In the genomic region with DNA sequence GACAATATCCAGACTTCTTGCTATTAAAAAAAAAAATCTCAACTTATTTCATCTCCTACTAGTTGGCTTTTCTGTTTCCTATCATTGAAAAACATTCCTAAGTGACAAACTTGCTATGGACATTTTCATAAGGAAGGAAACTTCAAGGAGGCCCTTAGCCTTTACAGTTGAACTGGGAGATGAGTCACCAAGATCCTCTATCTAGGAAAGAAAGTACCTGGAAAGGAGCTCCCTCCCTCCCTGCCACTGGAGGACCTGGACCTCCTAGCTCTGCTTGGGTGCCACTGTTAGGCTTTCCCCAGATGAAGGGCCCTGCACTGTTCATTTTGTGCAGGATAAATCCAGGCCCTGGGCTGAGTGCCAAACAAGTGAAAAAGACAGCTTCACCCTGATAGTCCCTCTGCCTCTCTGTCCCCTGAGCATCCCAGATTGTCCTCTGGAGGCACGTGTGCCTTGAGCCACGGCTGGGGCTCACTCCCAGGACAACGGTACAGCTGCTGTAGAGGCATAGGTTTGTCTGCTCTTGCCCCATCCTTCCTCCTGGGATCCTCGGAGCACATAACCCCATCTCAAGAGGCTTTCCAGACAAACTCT, we compare ENCODE assay signal across 25 cellular contexts. TPM values are rescaled to one million over a fixed set of nuclear protein-coding genes. Genes with fewer than 3 reads are reported as not detected.
DNase-seq lines count a peak whose midpoint lies in the region; ATAC-seq and TF ChIP-seq lines count a peak whose summit lies in the region.
"Had no signal": no experiment of that assay in that cellular context is flagged by ENCODE, and none has a peak within 500 bp of the region (broad histone marks: within the 10 kb centered on the region; RNA-seq: fewer than 3 reads in every experiment).

No MANE protein-coding gene starts in this region.

- no peaks in the 10 kb centered on the region for H3K79me2 ChIP-seq in SK-N-SH (ENCODE audit: insufficient read depth)
- no peaks in the 10 kb centered on the region for H3K79me2 ChIP-seq in hepatocyte

- H3K4me2 ChIP-seq in SK-N-SH (no peak overlapping the region), hepatocyte (no peak overlapping the region)

- CTCF ChIA-PET in HEK293 (lab: Yijun Ruan, JAX) (interaction anchor here (0.7 to 1.0 kb wide), 2 partner anchors 96 to 106 kb away, joined by 4 to 7 read pairs; no protein-coding TSS in a partner anchor), SK-N-SH (lab: Yijun Ruan, JAX) (interaction anchor here (0.7 to 1.6 kb wide), 4 partner anchors 11 to 864 kb away, joined by 3 to 8 read pairs (median 4); no protein-coding TSS in a partner anchor)

- H3K9me3 ChIP-seq in BE2C, result no peaks in the 10 kb centered on the region
- no peaks in the 10 kb centered on the region for H3K9me3 ChIP-seq in HEK293 (ENCODE audit: control insufficient read depth, insufficient read depth, low read depth, low read length)
- H3K9me3 ChIP-seq in SK-N-SH, result no peaks in the 10 kb centered on the region
- H3K9me3 ChIP-seq in hepatocyte (ENCODE audit: low read depth), result no peaks in the 10 kb centered on the region
- H3K9me3 ChIP-seq: heart left ventricle had no signal

- TF ChIP-seq CTCF in BE2C (IDR thresholded peaks at IDR 0.05; ENCODE audit: low read depth, low read length) (no peak), HEK293 (tag by site-specific recombination; IDR thresholded peaks at IDR 0.05) (no peak), SK-N-SH (IDR thresholded peaks at IDR 0.05) (no peak), hepatocyte (IDR thresholded peaks at IDR 0.05; ENCODE audit: poor library complexity) (no peak)

- no peak for TF ChIP-seq EP300 in SK-N-SH (IDR thresholded peaks at IDR 0.05; ENCODE audit: borderline replicate concordance in 1 of 2, low read depth in 1 of 2, low read length in 1 of 2)

- no peaks in the 10 kb centered on the region for H3F3A ChIP-seq in SK-N-SH (replicated peaks; ENCODE audit: insufficient read depth)

- H3K27ac ChIP-seq in HEK293 (ENCODE audit: extremely low read depth, low read depth, low read length), result no peak overlapping the region
- no peak overlapping the region for H3K27ac ChIP-seq in SK-N-SH (ENCODE audit: low read depth in 2 of 2, low read length in 1 of 2)
- no peak overlapping the region for H3K27ac ChIP-seq in hepatocyte
- H3K27ac ChIP-seq: foreskin keratinocyte, heart left ventricle had no signal

- H2AFZ ChIP-seq in SK-N-SH (ENCODE audit: low read depth) (no peak overlapping the region), hepatocyte (no peak overlapping the region)

- no peaks in the 10 kb centered on the region for H4K20me1 ChIP-seq in SK-N-SH (ENCODE audit: insufficient read depth)
- no peaks in the 10 kb centered on the region for H4K20me1 ChIP-seq in hepatocyte (ENCODE audit: insufficient read depth, poor library complexity, severe bottlenecking)

- no peaks in the 10 kb centered on the region for H3K9me2 ChIP-seq in SK-N-SH
- H3K9me2 ChIP-seq in hepatocyte (replicated peaks; ENCODE audit: insufficient read depth), result no peaks in the 10 kb centered on the region

- no peak overlapping the region for H3K9ac ChIP-seq in SK-N-SH

- WGBS in SK-N-SH (ENCODE audit: low lambda C conversion rate), result 19% methylated on average over 4 of the region's 4 CpGs
- 42% methylated on average over 4 of the region's 4 CpGs for WGBS in hepatocyte (ENCODE audit: low lambda C conversion rate, missing lambda C conversion rate)

- DNase-seq in BE2C, result peak; percentile 59
- DNase-seq in SK-N-SH, result peak; percentile 55
- peak; percentile 45 for DNase-seq in hepatocyte (ENCODE audit: low spot score)
- no peak for DNase-seq in DMS 273 treated with DMSO at 0.1 percent for 48 hours (lab: John Stamatoyannopoulos, UW)
- no peak for DNase-seq in medulla oblongata (ENCODE audit: extremely low spot score)
- DNase-seq in epidermal melanocyte (ENCODE audit: insufficient read length, low spot score), result no peak
- DNase-seq: ACHN; activated CD4-positive, alpha-beta T cell treated with anti-CD3 and anti-CD28 coated beads, Interleukin-2, amount 50 U/mL, for 48 hours; activated naive CD4-positive, alpha-beta T cell treated with anti-CD3 and anti-CD28 coated beads, Interleukin-2, amount 50 U/mL, for 16 hours; effector CD8-positive, alpha-beta T cell; foreskin keratinocyte; GDM1; kidney glomerular epithelial cell; NCI-H1092; NCI-H187; NCI-H2227 treated with DMSO at 0.1 percent for 48 hours; NK-92 treated with Interleukin-12 subunit alpha and Interleukin-12 subunit beta, amount 100 ng/mL, for 24 hours; SIG-M5; stimulated activated CD4-positive, alpha-beta T cell treated with anti-CD3 and anti-CD28 coated beads, Interleukin-4, amount 100 ng/mL, for 4 hours; substantia nigra had no signal

- no peaks in the 10 kb centered on the region for H3K27me3 ChIP-seq in BE2C
- peaks cover 4% of the 10 kb centered on the region; the same call in 1 of the 2 replicates for H3K27me3 ChIP-seq in SK-N-SH (ENCODE audit: insufficient read depth)
- H3K27me3 ChIP-seq in hepatocyte, result no peaks in the 10 kb centered on the region
- H3K27me3 ChIP-seq: heart left ventricle had no signal

- POLR2A ChIA-PET in HEK293 (lab: Yijun Ruan, JAX), result no interaction called here
- POLR2A ChIA-PET in SK-N-SH (lab: Yijun Ruan, JAX), result interaction anchor here (0.5 to 1.1 kb wide), 2 partner anchors 14 to 148 kb away, joined by 3 read pairs; no protein-coding TSS in a partner anchor

- no peak for ATAC-seq in GM21737 (IDR thresholded peaks at IDR 0.05; ENCODE audit: unreplicated experiment)
- ATAC-seq: foreskin keratinocyte; heart left ventricle; sciatic nerve; stimulated activated memory B cell treated with anti-CD40 and anti-IgM and Interleukin-4, amounts not matched to agents 10 μg/mL and 1 μg/mL and 100 μg/mL, for 72 hours had no signal

- H3K4me1 ChIP-seq in BE2C (no peaks in the 10 kb centered on the region; the same call in 1 of the 2 replicates), HEK293 (ENCODE audit: control insufficient read depth, insufficient read depth, low read length) (peaks cover 5% of the 10 kb centered on the region; the same call in 1 of the 2 replicates), SK-N-SH (ENCODE audit: control insufficient read depth in 1 of 2, insufficient read depth in 2 of 2, low read depth in 1 of 2, low read length in 1 of 2) (peaks cover 0 to 5% of the 10 kb centered on the region in 2 experiments; a peak in 1 of 4 replicates), hepatocyte (ENCODE audit: insufficient read depth) (no peaks in the 10 kb centered on the region)
- H3K4me1 ChIP-seq: foreskin keratinocyte had no signal

- TF ChIP-seq RAD21 in SK-N-SH (IDR thresholded peaks at IDR 0.05; ENCODE audit: low read length), result no peak

- H3K4me3 ChIP-seq in BE2C (ENCODE audit: low read depth, low read length) (no peak overlapping the region), HEK293 (ENCODE audit: low read depth, low read length) (no peak overlapping the region), SK-N-SH (ENCODE audit: low read depth in 2 of 2, low read length in 1 of 2) (no peak overlapping the region), hepatocyte (no peak overlapping the region)
- H3K4me3 ChIP-seq: heart left ventricle had no signal

- no peaks in the 10 kb centered on the region for H3K36me3 ChIP-seq in BE2C
- H3K36me3 ChIP-seq in HEK293 (ENCODE audit: control insufficient read depth in 2 of 2, insufficient read depth in 1 of 2, low read length in 2 of 2), result no peaks in the 10 kb centered on the region
- no peaks in the 10 kb centered on the region for H3K36me3 ChIP-seq in SK-N-SH (replicated peaks in 1 of 2; ENCODE audit: control insufficient read depth in 1 of 2, insufficient read depth in 2 of 2, low read length in 1 of 2)
- H3K36me3 ChIP-seq in hepatocyte (replicated peaks; ENCODE audit: insufficient read depth, low read depth), result no peaks in the 10 kb centered on the region
- H3K36me3 ChIP-seq: heart left ventricle had no signal

TF ChIP-seq in HEK293, 187 proteins besides CTCF, POLR2A, EP300 and RAD21 (continues in another document):
- TF ChIP-seq, protein P1, sequence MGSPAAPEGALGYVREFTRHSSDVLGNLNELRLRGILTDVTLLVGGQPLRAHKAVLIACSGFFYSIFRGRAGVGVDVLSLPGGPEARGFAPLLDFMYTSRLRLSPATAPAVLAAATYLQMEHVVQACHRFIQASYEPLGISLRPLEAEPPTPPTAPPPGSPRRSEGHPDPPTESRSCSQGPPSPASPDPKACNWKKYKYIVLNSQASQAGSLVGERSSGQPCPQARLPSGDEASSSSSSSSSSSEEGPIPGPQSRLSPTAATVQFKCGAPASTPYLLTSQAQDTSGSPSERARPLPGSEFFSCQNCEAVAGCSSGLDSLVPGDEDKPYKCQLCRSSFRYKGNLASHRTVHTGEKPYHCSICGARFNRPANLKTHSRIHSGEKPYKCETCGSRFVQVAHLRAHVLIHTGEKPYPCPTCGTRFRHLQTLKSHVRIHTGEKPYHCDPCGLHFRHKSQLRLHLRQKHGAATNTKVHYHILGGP (tag by site-specific recombination; IDR thresholded peaks at IDR 0.05), result peak; percentile 94
- TF ChIP-seq FEZF1 (tag by site-specific recombination; IDR thresholded peaks at IDR 0.05), result peak; percentile 33; the same call in 1 of the 2 replicates

TF ChIP-seq in SK-N-SH, 30 proteins besides CTCF, POLR2A, EP300 and RAD21 (continues in another document):
- TF ChIP-seq NFIC (IDR thresholded peaks at IDR 0.05; ENCODE audit: borderline replicate concordance) (no peak), CHD2 (IDR thresholded peaks at IDR 0.05; ENCODE audit: low read length, partially characterized antibody) (no peak), SMC3 (IDR thresholded peaks at IDR 0.05; ENCODE audit: low read depth, low read length) (no peak), MEF2A (IDR thresholded peaks at IDR 0.05; ENCODE audit: borderline replicate concordance, low read depth) (no peak), GABPA (IDR thresholded peaks at IDR 0.05; ENCODE audit: low read depth) (no peak), FOXJ3 (CRISPR knock-in tag; IDR thresholded peaks at IDR 0.05) (no peak), YY1 (IDR thresholded peaks at IDR 0.05; ENCODE audit: low read depth) (no peak), RFX5 (IDR thresholded peaks at IDR 0.05; ENCODE audit: low read length) (no peak)
- TF ChIP-seq, protein P2, sequence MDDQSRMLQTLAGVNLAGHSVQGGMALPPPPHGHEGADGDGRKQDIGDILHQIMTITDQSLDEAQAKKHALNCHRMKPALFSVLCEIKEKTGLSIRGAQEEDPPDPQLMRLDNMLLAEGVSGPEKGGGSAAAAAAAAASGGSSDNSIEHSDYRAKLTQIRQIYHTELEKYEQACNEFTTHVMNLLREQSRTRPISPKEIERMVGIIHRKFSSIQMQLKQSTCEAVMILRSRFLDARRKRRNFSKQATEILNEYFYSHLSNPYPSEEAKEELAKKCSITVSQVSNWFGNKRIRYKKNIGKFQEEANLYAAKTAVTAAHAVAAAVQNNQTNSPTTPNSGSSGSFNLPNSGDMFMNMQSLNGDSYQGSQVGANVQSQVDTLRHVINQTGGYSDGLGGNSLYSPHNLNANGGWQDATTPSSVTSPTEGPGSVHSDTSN (IDR thresholded peaks at IDR 0.05), result no peak

RNA-seq across cellular contexts. Expression of a gene that starts 40.2 kb away (rescaled TPM):
- polyA plus RNA-seq in BE2C (2012; ENCODE audit: insufficient read depth, insufficient read length, low read depth), result 0.22 TPM
- polyA plus RNA-seq in SK-N-SH (2012; rRNA removed) (7.2 and 10.6 TPM in 2 replicates), hepatocyte (22.3 and 24.6 TPM in 2 replicates)
- 4.4 and 6.1 TPM in 2 replicates for polyA plus RNA-seq in SK-N-SH (2012; cell fraction: cytosol; rRNA removed)
- 21.8 and 23.2 TPM in 2 replicates for polyA plus RNA-seq in SK-N-SH (2012; cell fraction: nucleus; rRNA removed)
- 11.5 and 11.9 TPM in 2 replicates for total RNA-seq in hepatocyte

Comparison
In these comparisons a context has a peak if more than half of its experiments do, and no peak if none do; other contexts are left out.
1. DNase-seq: peak in BE2C (single experiment), SK-N-SH (single experiment) and hepatocyte (single experiment); none in DMS 273 treated with DMSO at 0.1 percent for 48 hours (single experiment), medulla oblongata (single experiment) and epidermal melanocyte (single experiment).